Comparison of ENCODE assay signal across 22 cellular contexts in genomic region chr11:112539741-112540140, GRCh38.
"Had no signal": no experiment of that assay in that cellular context is flagged by ENCODE, and none has a peak within 500 bp of the region (broad histone marks: within the 10 kb centered on the region; RNA-seq: fewer than 3 reads in every experiment).

No MANE protein-coding gene starts in this region.

- H3K4me3 Mint-ChIP-seq: activated naive CD4-positive, alpha-beta T cell treated with anti-CD3 and anti-CD28 coated beads, Interleukin-2, amount 50 U/mL, for 24 hours; mesothelial cell of epicardium; natural killer cell treated with Interleukin-12 subunit alpha and Interleukin-12 subunit beta and Interleukin-15 and Interleukin-18, amount 100 ng/mL, for 72 hours; stimulated activated naive B cell treated with anti-CD40 and anti-IgM and Interleukin-4, amounts not matched to agents 10 μg/mL and 1 μg/mL and 100 μg/mL, for 72 hours; T-helper 2 cell treated with Interferon-gamma antibody and Interleukin-4, amounts not matched to agents 5 μg/mL and 100 μg/mL, for 36 hours had no signal

- H3K4me1 ChIP-seq: pancreas, right atrium auricular region, spleen, upper lobe of right lung had no signal

- ATAC-seq: activated CD4-positive, CD25-positive, alpha-beta regulatory T cell treated with anti-CD3 and anti-CD28 coated beads, Interleukin-2, amount 50 U/mL, for 24 hours; natural killer cell treated with Interleukin-12 subunit alpha and Interleukin-12 subunit beta and Interleukin-15 and Interleukin-18, amount 100 ng/mL, for 72 hours; pancreas; stimulated activated naive B cell treated with anti-CD40 and anti-IgM and Interleukin-4, amounts not matched to agents 10 μg/mL and 1 μg/mL and 100 μg/mL, for 72 hours; T-cell; upper lobe of right lung had no signal

- H3K27ac ChIP-seq: left ventricle myocardium inferior, pancreas, psoas muscle, right atrium auricular region, spleen, thyroid gland, upper lobe of right lung, VCaP had no signal

- H3K27me3 ChIP-seq: pancreas, right atrium auricular region, thyroid gland, upper lobe of right lung had no signal

- H3K36me3 ChIP-seq: left ventricle myocardium inferior, pancreas, right atrium auricular region, spleen, thyroid gland, upper lobe of right lung had no signal

- H3K9me3 Mint-ChIP-seq: activated naive CD4-positive, alpha-beta T cell treated with anti-CD3 and anti-CD28 coated beads, Interleukin-2, amount 50 U/mL, for 24 hours; stimulated activated naive B cell treated with anti-CD40 and anti-IgM and Interleukin-4, amounts not matched to agents 10 μg/mL and 1 μg/mL and 100 μg/mL, for 72 hours; T-cell; T-helper 2 cell treated with Interferon-gamma antibody and Interleukin-4, amounts not matched to agents 5 μg/mL and 100 μg/mL, for 36 hours had no signal

- H3K27ac Mint-ChIP-seq: activated naive CD4-positive, alpha-beta T cell treated with anti-CD3 and anti-CD28 coated beads, Interleukin-2, amount 50 U/mL, for 24 hours; mesothelial cell of epicardium; natural killer cell treated with Interleukin-12 subunit alpha and Interleukin-12 subunit beta and Interleukin-15 and Interleukin-18, amount 100 ng/mL, for 72 hours; stimulated activated naive B cell treated with anti-CD40 and anti-IgM and Interleukin-4, amounts not matched to agents 10 μg/mL and 1 μg/mL and 100 μg/mL, for 72 hours; T-helper 2 cell treated with Interferon-gamma antibody and Interleukin-4, amounts not matched to agents 5 μg/mL and 100 μg/mL, for 36 hours had no signal

- DNase-seq: activated CD4-positive, alpha-beta T cell treated with anti-CD3 and anti-CD28 coated beads, Interleukin-2, amount 50 U/mL, for 4 hours; activated gamma-delta T cell; activated T-cell treated with anti-CD3 and anti-CD28 coated beads, Interleukin-2, amount 50 U/mL, for 48 hours; central memory CD4-positive, alpha-beta T cell; dermis blood vessel endothelial cell; effector memory CD4-positive, alpha-beta T cell; hippocampal formation; left ventricle myocardium inferior; pancreas; psoas muscle; spleen; stimulated activated naive B cell treated with anti-CD40 and anti-IgM and Interleukin-4, amounts not matched to agents 10 μg/mL and 1 μg/mL and 100 μg/mL, for 72 hours; T-cell; thyroid gland; upper lobe of right lung had no signal

- H3K36me3 Mint-ChIP-seq: activated naive CD4-positive, alpha-beta T cell treated with anti-CD3 and anti-CD28 coated beads, Interleukin-2, amount 50 U/mL, for 24 hours; mesothelial cell of epicardium; natural killer cell treated with Interleukin-12 subunit alpha and Interleukin-12 subunit beta and Interleukin-15 and Interleukin-18, amount 100 ng/mL, for 72 hours; stimulated activated naive B cell treated with anti-CD40 and anti-IgM and Interleukin-4, amounts not matched to agents 10 μg/mL and 1 μg/mL and 100 μg/mL, for 72 hours; T-cell had no signal

- H3K9me3 ChIP-seq: left ventricle myocardium inferior, pancreas, psoas muscle, right atrium auricular region, spleen, thyroid gland, upper lobe of right lung had no signal

- H3K4me3 ChIP-seq: left ventricle myocardium inferior, pancreas, psoas muscle, right atrium auricular region, spleen, thyroid gland, upper lobe of right lung had no signal

- H3K4me1 Mint-ChIP-seq: stimulated activated naive B cell treated with anti-CD40 and anti-IgM and Interleukin-4, amounts not matched to agents 10 μg/mL and 1 μg/mL and 100 μg/mL, for 72 hours had no signal
